Comparison of ENCODE assay signal across 1 cellular context in the genomic region with DNA sequence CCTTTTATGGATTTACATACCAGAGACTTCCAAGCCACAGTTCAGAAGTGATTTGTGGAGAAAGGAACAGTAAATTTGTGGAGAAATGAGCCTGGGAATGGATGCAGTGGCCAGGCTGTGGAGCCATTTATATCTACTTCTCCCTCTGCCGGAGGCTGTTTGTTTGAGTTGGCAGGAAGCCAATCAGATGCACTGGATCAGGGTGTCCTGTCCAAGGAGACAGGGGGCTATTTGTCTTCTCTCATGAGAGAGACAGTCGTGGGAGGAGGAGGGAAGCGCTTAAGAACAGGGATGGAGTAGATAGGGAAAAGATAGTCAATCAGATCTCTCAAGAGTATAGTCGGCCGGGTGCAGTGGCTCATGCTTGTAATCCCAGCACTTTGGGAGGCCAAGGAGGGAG.
A peak's percentile ranks its signal among the peaks of the same experiment; 100 is the strongest.
TF ChIP-seq lines count a peak whose summit lies in the region.

No MANE protein-coding gene starts in this region.

TF ChIP-seq in SK-N-SH, 30 proteins besides CTCF, POLR2A, EP300 and RAD21 (continued from another document):
- TF ChIP-seq, protein P1, sequence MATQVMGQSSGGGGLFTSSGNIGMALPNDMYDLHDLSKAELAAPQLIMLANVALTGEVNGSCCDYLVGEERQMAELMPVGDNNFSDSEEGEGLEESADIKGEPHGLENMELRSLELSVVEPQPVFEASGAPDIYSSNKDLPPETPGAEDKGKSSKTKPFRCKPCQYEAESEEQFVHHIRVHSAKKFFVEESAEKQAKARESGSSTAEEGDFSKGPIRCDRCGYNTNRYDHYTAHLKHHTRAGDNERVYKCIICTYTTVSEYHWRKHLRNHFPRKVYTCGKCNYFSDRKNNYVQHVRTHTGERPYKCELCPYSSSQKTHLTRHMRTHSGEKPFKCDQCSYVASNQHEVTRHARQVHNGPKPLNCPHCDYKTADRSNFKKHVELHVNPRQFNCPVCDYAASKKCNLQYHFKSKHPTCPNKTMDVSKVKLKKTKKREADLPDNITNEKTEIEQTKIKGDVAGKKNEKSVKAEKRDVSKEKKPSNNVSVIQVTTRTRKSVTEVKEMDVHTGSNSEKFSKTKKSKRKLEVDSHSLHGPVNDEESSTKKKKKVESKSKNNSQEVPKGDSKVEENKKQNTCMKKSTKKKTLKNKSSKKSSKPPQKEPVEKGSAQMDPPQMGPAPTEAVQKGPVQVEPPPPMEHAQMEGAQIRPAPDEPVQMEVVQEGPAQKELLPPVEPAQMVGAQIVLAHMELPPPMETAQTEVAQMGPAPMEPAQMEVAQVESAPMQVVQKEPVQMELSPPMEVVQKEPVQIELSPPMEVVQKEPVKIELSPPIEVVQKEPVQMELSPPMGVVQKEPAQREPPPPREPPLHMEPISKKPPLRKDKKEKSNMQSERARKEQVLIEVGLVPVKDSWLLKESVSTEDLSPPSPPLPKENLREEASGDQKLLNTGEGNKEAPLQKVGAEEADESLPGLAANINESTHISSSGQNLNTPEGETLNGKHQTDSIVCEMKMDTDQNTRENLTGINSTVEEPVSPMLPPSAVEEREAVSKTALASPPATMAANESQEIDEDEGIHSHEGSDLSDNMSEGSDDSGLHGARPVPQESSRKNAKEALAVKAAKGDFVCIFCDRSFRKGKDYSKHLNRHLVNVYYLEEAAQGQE (IDR thresholded peaks at IDR 0.05; ENCODE audit: low read depth, low read length) = no peak
- TF ChIP-seq RCOR1 (IDR thresholded peaks at IDR 0.05; ENCODE audit: low read length) = peak; percentile 94
- peak; percentile 76 for TF ChIP-seq CHD2 (IDR thresholded peaks at IDR 0.05; ENCODE audit: low read length, partially characterized antibody)
- TF ChIP-seq ELF1 (IDR thresholded peaks at IDR 0.05) = no peak; the same call in 1 of the 2 replicates
- TF ChIP-seq, protein P2, sequence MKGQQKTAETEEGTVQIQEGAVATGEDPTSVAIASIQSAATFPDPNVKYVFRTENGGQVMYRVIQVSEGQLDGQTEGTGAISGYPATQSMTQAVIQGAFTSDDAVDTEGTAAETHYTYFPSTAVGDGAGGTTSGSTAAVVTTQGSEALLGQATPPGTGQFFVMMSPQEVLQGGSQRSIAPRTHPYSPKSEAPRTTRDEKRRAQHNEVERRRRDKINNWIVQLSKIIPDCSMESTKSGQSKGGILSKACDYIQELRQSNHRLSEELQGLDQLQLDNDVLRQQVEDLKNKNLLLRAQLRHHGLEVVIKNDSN (IDR thresholded peaks at IDR 0.05; ENCODE audit: borderline replicate concordance, low read depth) = no peak
- no peak for TF ChIP-seq GABPA (IDR thresholded peaks at IDR 0.05; ENCODE audit: low read depth)
- TF ChIP-seq, protein P3, sequence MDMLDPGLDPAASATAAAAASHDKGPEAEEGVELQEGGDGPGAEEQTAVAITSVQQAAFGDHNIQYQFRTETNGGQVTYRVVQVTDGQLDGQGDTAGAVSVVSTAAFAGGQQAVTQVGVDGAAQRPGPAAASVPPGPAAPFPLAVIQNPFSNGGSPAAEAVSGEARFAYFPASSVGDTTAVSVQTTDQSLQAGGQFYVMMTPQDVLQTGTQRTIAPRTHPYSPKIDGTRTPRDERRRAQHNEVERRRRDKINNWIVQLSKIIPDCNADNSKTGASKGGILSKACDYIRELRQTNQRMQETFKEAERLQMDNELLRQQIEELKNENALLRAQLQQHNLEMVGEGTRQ (IDR thresholded peaks at IDR 0.05; ENCODE audit: borderline replicate concordance, low read depth, low read length) = no peak
- TF ChIP-seq JUND (IDR thresholded peaks at IDR 0.05) = no peak; the same call in none of the 2 replicates
- peak; percentile 99 for TF ChIP-seq NFIC (IDR thresholded peaks at IDR 0.05; ENCODE audit: borderline replicate concordance)
- TF ChIP-seq GATA2 (CRISPR knock-in tag; IDR thresholded peaks at IDR 0.05) = peak; percentile 96
- TF ChIP-seq, protein P4, sequence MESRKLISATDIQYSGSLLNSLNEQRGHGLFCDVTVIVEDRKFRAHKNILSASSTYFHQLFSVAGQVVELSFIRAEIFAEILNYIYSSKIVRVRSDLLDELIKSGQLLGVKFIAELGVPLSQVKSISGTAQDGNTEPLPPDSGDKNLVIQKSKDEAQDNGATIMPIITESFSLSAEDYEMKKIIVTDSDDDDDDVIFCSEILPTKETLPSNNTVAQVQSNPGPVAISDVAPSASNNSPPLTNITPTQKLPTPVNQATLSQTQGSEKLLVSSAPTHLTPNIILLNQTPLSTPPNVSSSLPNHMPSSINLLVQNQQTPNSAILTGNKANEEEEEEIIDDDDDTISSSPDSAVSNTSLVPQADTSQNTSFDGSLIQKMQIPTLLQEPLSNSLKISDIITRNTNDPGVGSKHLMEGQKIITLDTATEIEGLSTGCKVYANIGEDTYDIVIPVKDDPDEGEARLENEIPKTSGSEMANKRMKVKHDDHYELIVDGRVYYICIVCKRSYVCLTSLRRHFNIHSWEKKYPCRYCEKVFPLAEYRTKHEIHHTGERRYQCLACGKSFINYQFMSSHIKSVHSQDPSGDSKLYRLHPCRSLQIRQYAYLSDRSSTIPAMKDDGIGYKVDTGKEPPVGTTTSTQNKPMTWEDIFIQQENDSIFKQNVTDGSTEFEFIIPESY (IDR thresholded peaks at IDR 0.05; ENCODE audit: borderline replicate concordance, low read depth) = 0 out of 2 replicates have a peak, but pooled peaks have one; percentile 19
- TF ChIP-seq YY1 (IDR thresholded peaks at IDR 0.05; ENCODE audit: low read depth) = peak; percentile 53
- TF ChIP-seq MEF2A (IDR thresholded peaks at IDR 0.05; ENCODE audit: borderline replicate concordance, low read depth) = no peak
- TF ChIP-seq POLR2AphosphoS5 (IDR thresholded peaks at IDR 0.05; ENCODE audit: low read depth, low read length) = peak; percentile 79
- TF ChIP-seq, protein P5, sequence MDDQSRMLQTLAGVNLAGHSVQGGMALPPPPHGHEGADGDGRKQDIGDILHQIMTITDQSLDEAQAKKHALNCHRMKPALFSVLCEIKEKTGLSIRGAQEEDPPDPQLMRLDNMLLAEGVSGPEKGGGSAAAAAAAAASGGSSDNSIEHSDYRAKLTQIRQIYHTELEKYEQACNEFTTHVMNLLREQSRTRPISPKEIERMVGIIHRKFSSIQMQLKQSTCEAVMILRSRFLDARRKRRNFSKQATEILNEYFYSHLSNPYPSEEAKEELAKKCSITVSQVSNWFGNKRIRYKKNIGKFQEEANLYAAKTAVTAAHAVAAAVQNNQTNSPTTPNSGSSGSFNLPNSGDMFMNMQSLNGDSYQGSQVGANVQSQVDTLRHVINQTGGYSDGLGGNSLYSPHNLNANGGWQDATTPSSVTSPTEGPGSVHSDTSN (IDR thresholded peaks at IDR 0.05) = peak; percentile 95
- no peak; the same call in 1 of the 2 replicates for TF ChIP-seq RXRA (IDR thresholded peaks at IDR 0.05; ENCODE audit: borderline replicate concordance, low read depth)
- TF ChIP-seq SIN3A (IDR thresholded peaks at IDR 0.05; ENCODE audit: borderline replicate concordance, low read depth, low read length) = no peak
- TF ChIP-seq TAF1 (IDR thresholded peaks at IDR 0.05; ENCODE audit: borderline replicate concordance, low read depth, low read length) = no peak
